ENCODE assay signal across 21 cellular contexts in the genomic region with DNA sequence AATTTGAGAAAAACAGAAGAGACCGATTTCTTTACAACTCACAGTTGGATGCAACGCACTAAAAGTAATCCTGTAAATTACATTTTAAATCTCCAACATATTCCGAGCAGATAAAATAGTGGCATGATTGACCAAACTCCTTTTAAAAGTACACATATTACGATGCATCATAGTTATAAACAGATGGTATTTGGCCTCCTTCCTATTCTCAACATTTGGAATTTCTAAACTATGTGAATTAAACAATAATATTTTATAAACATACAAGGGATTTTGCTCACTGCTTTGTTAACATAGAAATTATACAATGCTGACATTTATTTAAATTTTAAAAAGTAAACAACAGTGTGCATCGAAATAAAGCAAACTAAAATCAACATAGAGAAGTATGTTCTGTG.
A peak's percentile ranks its signal among the peaks of the same experiment; 100 is the strongest.
DNase-seq lines count a peak whose midpoint lies in the region; ATAC-seq and TF ChIP-seq lines count a peak whose summit lies in the region.
"Had no signal": no experiment of that assay in that cellular context is flagged by ENCODE, and none has a peak within 500 bp of the region (broad histone marks: within the 10 kb centered on the region; RNA-seq: fewer than 3 reads in every experiment).

No MANE protein-coding gene starts in this region.

- CTCF ChIA-PET in Calu3 (lab: Charles Lee), result interaction anchor here (0.6 kb wide), 3 partner anchors 42 to 1352 kb away, joined by 3 to 5 read pairs (median 5); no protein-coding TSS in a partner anchor
- CTCF ChIA-PET in Caco-2 (lab: Charles Lee), result no interaction called here

- H3K4ac ChIP-seq in mesendoderm (ENCODE audit: low read depth, low read length), result no peak overlapping the region

- no peak for TF ChIP-seq POLR2A in body of pancreas (IDR thresholded peaks at IDR 0.05)
- TF ChIP-seq POLR2A in stomach (IDR thresholded peaks at IDR 0.05), result no peak

- H3K9me3 Mint-ChIP-seq in Calu3 (ENCODE audit: low read depth, unreplicated experiment) (no peaks in the 10 kb centered on the region), Caco-2 (ENCODE audit: unreplicated experiment) (no peaks in the 10 kb centered on the region)

- WGBS in body of pancreas, 2 donors, result 16 to 17% methylated on average over 5 of the region's 5 CpGs
- WGBS in mesendoderm (ENCODE audit: extremely low coverage, insufficient coverage, low lambda C conversion rate), result no CpG with 5 or more reads among the region's 5 CpGs
- whole genome bisulfite sequencing in stomach, 5 donors, result 19 to 41% (median 31%) methylated on average over 5 of the region's 5 CpGs

- H3K18ac ChIP-seq in mesendoderm (ENCODE audit: low read length), result no peak overlapping the region

- no peak overlapping the region for H2BK120ac ChIP-seq in mesendoderm (ENCODE audit: low read depth, low read length)

- H3K9ac ChIP-seq in mesendoderm (ENCODE audit: low read length), result no peak overlapping the region

- no peak overlapping the region for H3K4me2 ChIP-seq in mesendoderm (ENCODE audit: low read length)

- H3K56ac ChIP-seq in mesendoderm (ENCODE audit: low read length), result no peak overlapping the region

- peak overlapping the region; percentile 80 for H3K4me3 Mint-ChIP-seq in Calu3 (ENCODE audit: low read depth, unreplicated experiment)
- H3K4me3 Mint-ChIP-seq in Caco-2 (ENCODE audit: unreplicated experiment), result no peak overlapping the region
- H3K4me3 Mint-ChIP-seq: B cell, nephron progenitor cell had no signal

- H3K27ac Mint-ChIP-seq in Calu3 (ENCODE audit: unreplicated experiment), result peak overlapping the region; percentile 95
- H3K27ac Mint-ChIP-seq in Caco-2 (ENCODE audit: unreplicated experiment), result no peak overlapping the region
- H3K27ac Mint-ChIP-seq: B cell, nephron progenitor cell had no signal

- no peaks in the 10 kb centered on the region for H3K36me3 ChIP-seq in body of pancreas (replicated peaks in 1 of 2; ENCODE audit: insufficient read depth in 1 of 2, low read depth in 2 of 2)
- no peaks in the 10 kb centered on the region for H3K36me3 ChIP-seq in mesendoderm (ENCODE audit: control insufficient read depth, insufficient read depth, low read length)
- H3K36me3 ChIP-seq in stomach, result no peaks in the 10 kb centered on the region
- no peaks in the 10 kb centered on the region for H3K36me3 ChIP-seq in Caco-2 (ENCODE audit: control insufficient read depth, insufficient read depth, low read length)
- H3K36me3 ChIP-seq: breast epithelium, prostate gland, WERI-Rb-1 had no signal

- DNase-seq in Calu3 (no peak), body of pancreas (no peak), mesendoderm (no peak), stomach (no peak), NCI-H526 treated with DMSO at 0.1 percent for 48 hours (lab: John Stamatoyannopoulos, UW) (no peak), Caco-2 (no peak), nucleus accumbens (lab: John Stamatoyannopoulos, UW) (no peak)
- DNase-seq: activated CD4-positive, alpha-beta T cell treated with anti-CD3 and anti-CD28 coated beads, Interleukin-2, amount 50 U/mL, for 1 hour; Kasumi-1; NCI-H1105; NCI-H2029 treated with DMSO at 0.1 percent for 48 hours; NCI-H446; nephron progenitor cell; NK-92 treated with Interleukin-12 subunit alpha and Interleukin-12 subunit beta, amount 100 ng/mL, for 24 hours; stimulated activated CD4-positive, alpha-beta T cell treated with anti-CD3 and anti-CD28 coated beads, Interleukin-15, amount 100 ng/mL, for 24 hours; WERI-Rb-1 had no signal

- H3K27ac ChIP-seq in body of pancreas (peak overlapping the region in 3 of 4 donors; percentile 29 to 47 (median 44)), mesendoderm (ENCODE audit: low read depth, low read length) (no peak overlapping the region), stomach (peak overlapping the region in 4 of 5 donors; percentile 52 to 87 (median 82))
- H3K27ac ChIP-seq: breast epithelium, prostate gland, WERI-Rb-1 had no signal

- no peak for TF ChIP-seq EP300 in stomach (IDR thresholded peaks at IDR 0.05)

- ATAC-seq in body of pancreas (no peak), HG03342 (IDR thresholded peaks at IDR 0.05; ENCODE audit: unreplicated experiment) (no peak)

- H3K4me3 ChIP-seq in body of pancreas, result no peak overlapping the region
- no peak overlapping the region for H3K4me3 ChIP-seq in mesendoderm (ENCODE audit: low read length)
- H3K4me3 ChIP-seq in stomach, result no peak overlapping the region
- H3K4me3 ChIP-seq in Caco-2 (ENCODE audit: low read depth, low read length), result no peak overlapping the region
- H3K4me3 ChIP-seq: prostate gland, SK-N-MC had no signal

- H4K8ac ChIP-seq in mesendoderm (ENCODE audit: low read depth, low read length), result no peak overlapping the region

- H3K9me3 ChIP-seq in body of pancreas (no peaks in the 10 kb centered on the region), stomach (no peaks in the 10 kb centered on the region), Caco-2 (no peaks in the 10 kb centered on the region)
- H3K9me3 ChIP-seq: breast epithelium, prostate gland had no signal

- H3K4me1 ChIP-seq in body of pancreas (peaks cover 41% of the 10 kb centered on the region), mesendoderm (ENCODE audit: control insufficient read depth, low read depth, low read length) (peaks cover 2% of the 10 kb centered on the region), stomach (peaks cover 6 to 44% (median 28%) of the 10 kb centered on the region in 4 donors), Caco-2 (0 out of 2 replicates have a peak, but pooled peaks cover 4% of the 10 kb centered on the region)
- H3K4me1 ChIP-seq: breast epithelium, prostate gland had no signal

- intact Hi-C loops in Calu3 (cut with micrococcal nuclease; ENCODE audit: unreplicated experiment), result loop anchor here (5.0 to 10.0 kb wide), 3 partner anchors 130 to 397 kb away; a partner anchor contains a TSS
- intact Hi-C loops in body of pancreas (cut with DNase I), result no loop called here
- intact Hi-C loops in stomach (cut with DNase I; ENCODE audit: low total_unique reads), result no loop called here
- intact Hi-C loops in Caco-2 (cut with micrococcal nuclease; ENCODE audit: unreplicated experiment), result no loop called here

- POLR2A ChIA-PET in Caco-2 (lab: Charles Lee), result no interaction called here

- H3K27me3 ChIP-seq in body of pancreas (no peaks in the 10 kb centered on the region), mesendoderm (ENCODE audit: insufficient read depth, low read length, poor library complexity) (no peaks in the 10 kb centered on the region), stomach (peaks cover 0 to 22% (median 10%) of the 10 kb centered on the region in 3 donors), Caco-2 (replicated peaks; ENCODE audit: control insufficient read depth, insufficient read depth, low read length) (no peaks in the 10 kb centered on the region)

- no peak overlapping the region for H4K5ac ChIP-seq in mesendoderm (ENCODE audit: low read length)

- H2AK5ac ChIP-seq in mesendoderm (ENCODE audit: low read length), result no peak overlapping the region

- H3K36me3 Mint-ChIP-seq in Calu3 (ENCODE audit: insufficient read depth, unreplicated experiment) (peaks cover 50% of the 10 kb centered on the region), Caco-2 (ENCODE audit: insufficient read depth, unreplicated experiment) (no peaks in the 10 kb centered on the region)

- H3K4me1 Mint-ChIP-seq in Calu3 (ENCODE audit: low read depth, unreplicated experiment) (peaks cover 49% of the 10 kb centered on the region), Caco-2 (ENCODE audit: low read depth, unreplicated experiment) (no peaks in the 10 kb centered on the region)

- H2BK15ac ChIP-seq in mesendoderm (replicated peaks; ENCODE audit: low read depth), result peak overlapping the region; percentile 45

- no peaks in the 10 kb centered on the region for H3K79me1 ChIP-seq in mesendoderm (ENCODE audit: low read length)

- H3K23ac ChIP-seq in mesendoderm (ENCODE audit: low read length), result no peak overlapping the region

- H3K79me2 ChIP-seq in mesendoderm (ENCODE audit: control insufficient read depth, insufficient read depth, low read length), result no peaks in the 10 kb centered on the region

- TF ChIP-seq CTCF in Calu3 (IDR thresholded peaks at IDR 0.05; ENCODE audit: unreplicated experiment) (no peak), body of pancreas (IDR thresholded peaks at IDR 0.05) (no peak), stomach (IDR thresholded peaks at IDR 0.05) (no peak), Caco-2 (IDR thresholded peaks at IDR 0.05; ENCODE audit: insufficient read depth in 1 of 2, low read depth in 1 of 2, low read length in 1 of 2, severe bottlenecking in 1 of 2, unreplicated experiment in 1 of 2) (no peak)

- H3K27me3 Mint-ChIP-seq in Calu3 (ENCODE audit: unreplicated experiment), result no peaks in the 10 kb centered on the region
- H3K27me3 Mint-ChIP-seq in Caco-2 (ENCODE audit: insufficient read depth, unreplicated experiment), result peaks cover 13% of the 10 kb centered on the region

- BruUV-seq in Calu3 (replicated peaks; lab: Mats Ljungman, UMichigan), result no TSS peak
- no TSS peak for BruUV-seq in Caco-2 (replicated peaks; lab: Mats Ljungman, UMichigan)

- no peak overlapping the region for H2BK5ac ChIP-seq in mesendoderm (ENCODE audit: low read length)
